12 cellular contexts compared by ENCODE assay signal in the genomic region with DNA sequence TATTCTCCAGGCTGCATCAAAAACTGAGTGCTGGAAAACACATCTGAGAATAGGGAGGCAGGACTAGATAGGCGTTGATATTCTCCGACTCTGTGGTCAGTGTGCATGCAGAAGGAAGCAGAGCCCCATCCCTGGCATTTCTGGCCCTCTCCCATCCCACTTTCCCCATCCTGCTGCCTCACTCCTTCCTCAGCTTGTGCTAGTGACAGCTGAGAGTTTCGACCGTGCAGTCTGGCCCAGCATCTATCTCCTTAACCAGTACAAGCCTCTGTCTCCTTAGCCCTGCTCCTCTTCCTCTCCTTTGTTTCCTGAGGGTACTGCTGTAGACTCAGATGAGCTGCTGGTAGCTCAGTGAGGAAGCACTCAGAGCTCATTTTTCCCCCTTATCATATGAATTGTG.
DNase-seq lines count a peak whose midpoint lies in the region; ATAC-seq and TF ChIP-seq lines count a peak whose summit lies in the region.
"Had no signal": no experiment of that assay in that cellular context is flagged by ENCODE, and none has a peak within 500 bp of the region (broad histone marks: within the 10 kb centered on the region; RNA-seq: fewer than 3 reads in every experiment).

No MANE protein-coding gene starts in this region.

- no peaks in the 10 kb centered on the region for H3K27me3 ChIP-seq in PC-3 (ENCODE audit: low read length)
- H3K27me3 ChIP-seq in endodermal cell (ENCODE audit: control insufficient read depth, insufficient read depth, low read length, poor library complexity, severe bottlenecking) = no peaks in the 10 kb centered on the region
- no peaks in the 10 kb centered on the region for H3K27me3 ChIP-seq in neural progenitor cell
- H3K27me3 ChIP-seq: BE2C had no signal

- H3K4me1 Mint-ChIP-seq in endodermal cell = no peaks in the 10 kb centered on the region
- peaks cover 37% of the 10 kb centered on the region for H3K4me1 Mint-ChIP-seq in neural progenitor cell
- H3K4me1 Mint-ChIP-seq: CD4-positive, alpha-beta memory T cell had no signal

- WGBS in endodermal cell (ENCODE audit: insufficient coverage in 1 of 2, insufficient read length in 1 of 2), 2 experiments = 88 to 92% methylated on average over 2 to 4 of the region's 4 CpGs

- H3K36me3 ChIP-seq in PC-3 (ENCODE audit: low read depth, low read length) (no peaks in the 10 kb centered on the region), endodermal cell (ENCODE audit: control insufficient read depth, insufficient read depth, low read length) (no peaks in the 10 kb centered on the region), neural progenitor cell (no peaks in the 10 kb centered on the region)
- H3K36me3 ChIP-seq: BE2C had no signal

- H3K9me3 ChIP-seq in PC-3 (ENCODE audit: low read length) = no peaks in the 10 kb centered on the region
- H3K9me3 ChIP-seq in endodermal cell (ENCODE audit: control insufficient read depth, low read length) = no peaks in the 10 kb centered on the region
- H3K9me3 ChIP-seq in neural progenitor cell (ENCODE audit: low read depth) = no peaks in the 10 kb centered on the region
- H3K9me3 ChIP-seq: A549, BE2C had no signal

- H3K27ac ChIP-seq in PC-3 (ENCODE audit: low read length) (no peak overlapping the region), endodermal cell (ENCODE audit: low read depth, low read length) (peak overlapping the region; percentile 68), neural progenitor cell (no peak overlapping the region)
- H3K27ac ChIP-seq: A549, C4-2B had no signal

- no peak overlapping the region for H3K4me3 ChIP-seq in PC-3 (ENCODE audit: low read length)
- no peak overlapping the region for H3K4me3 ChIP-seq in endodermal cell (ENCODE audit: low read length)
- no peak overlapping the region for H3K4me3 ChIP-seq in neural progenitor cell
- H3K4me3 ChIP-seq: A549 had no signal

- no peaks in the 10 kb centered on the region for H3F3A ChIP-seq in PC-3 (ENCODE audit: low read length, unreplicated experiment)
- peaks cover 4% of the 10 kb centered on the region for H3F3A ChIP-seq in neural progenitor cell (ENCODE audit: low read depth)

- BruUV-seq in PC-3 (replicated peaks; lab: Mats Ljungman, UMichigan) = no TSS peak

- H3K36me3 Mint-ChIP-seq in endodermal cell (ENCODE audit: low read depth) (no peaks in the 10 kb centered on the region), neural progenitor cell (no peaks in the 10 kb centered on the region)
- H3K36me3 Mint-ChIP-seq: CD4-positive, alpha-beta memory T cell had no signal

- POLR2A ChIA-PET in PC-3 (lab: Charles Lee; ENCODE audit: unreplicated experiment) = no interaction called here

- H3K79me2 ChIP-seq in PC-3 (ENCODE audit: low read length) = no peaks in the 10 kb centered on the region
- no peaks in the 10 kb centered on the region for H3K79me2 ChIP-seq in neural progenitor cell (ENCODE audit: low read depth)

- H3K27me3 Mint-ChIP-seq in endodermal cell (ENCODE audit: insufficient read depth) = no peaks in the 10 kb centered on the region
- peaks cover 3% of the 10 kb centered on the region for H3K27me3 Mint-ChIP-seq in neural progenitor cell (ENCODE audit: insufficient read depth, low read depth)

- ATAC-seq in PC-3 = peak; percentile 11; the same call in 1 of the 2 replicates
- no peak for ATAC-seq in HG03095 (IDR thresholded peaks at IDR 0.05; ENCODE audit: unreplicated experiment)
- no peak for ATAC-seq in HG02623 (IDR thresholded peaks at IDR 0.05; ENCODE audit: unreplicated experiment)
- ATAC-seq: A549, HCT116 had no signal

- intact Hi-C loops in PC-3 (cut with micrococcal nuclease) = no loop called here

- CTCF ChIA-PET in PC-3 (lab: Charles Lee) = no interaction called here

- no peaks in the 10 kb centered on the region for H3K9me3 Mint-ChIP-seq in endodermal cell
- no peaks in the 10 kb centered on the region for H3K9me3 Mint-ChIP-seq in neural progenitor cell
- H3K9me3 Mint-ChIP-seq: CD4-positive, alpha-beta memory T cell had no signal

- H3K4me1 ChIP-seq in PC-3 (ENCODE audit: insufficient read depth, low read length) = no peaks in the 10 kb centered on the region
- H3K4me1 ChIP-seq in endodermal cell (ENCODE audit: control insufficient read depth, insufficient read depth, low read length) = no peaks in the 10 kb centered on the region
- peaks cover 13% of the 10 kb centered on the region for H3K4me1 ChIP-seq in neural progenitor cell
- H3K4me1 ChIP-seq: A549, BE2C had no signal

- DNase-seq in PC-3 (no peak), endodermal cell (no peak), neural progenitor cell (ENCODE audit: low spot score) (no peak)
- DNase-seq in activated CD4-positive, alpha-beta T cell treated with anti-CD3 and anti-CD28 coated beads, Interleukin-2, amount 50 U/mL, for 48 hours = no peak
- DNase-seq: BE2C; CD4-positive, alpha-beta memory T cell; DMS79 had no signal

- H3K9ac ChIP-seq in PC-3 (ENCODE audit: low read length) = no peak overlapping the region
- H3K9ac ChIP-seq in endodermal cell (ENCODE audit: extremely low read depth, low read length, poor library complexity, severe bottlenecking) = no peak overlapping the region
- H3K9ac ChIP-seq in neural progenitor cell = no peak overlapping the region

- H3K4me2 ChIP-seq in PC-3 (ENCODE audit: low read length) (no peak overlapping the region), neural progenitor cell (peak overlapping the region; percentile 28)
- H3K4me2 ChIP-seq: A549 had no signal

- H3K4me3 Mint-ChIP-seq in endodermal cell (no peak overlapping the region), neural progenitor cell (no peak overlapping the region)
- H3K4me3 Mint-ChIP-seq: CD4-positive, alpha-beta memory T cell had no signal

- H4K20me1 ChIP-seq in PC-3 (ENCODE audit: low read length) (no peaks in the 10 kb centered on the region), neural progenitor cell (ENCODE audit: low read depth) (no peaks in the 10 kb centered on the region)

- no peak overlapping the region for H2AFZ ChIP-seq in PC-3 (ENCODE audit: low read length)
- H2AFZ ChIP-seq in neural progenitor cell (replicated peaks) = peak overlapping the region; percentile 74

- no peaks in the 10 kb centered on the region for H3K9me2 ChIP-seq in PC-3 (replicated peaks; ENCODE audit: low read length)

- TF ChIP-seq CTCF in PC-3 (conservative IDR thresholded peaks at IDR 0.05; ENCODE audit: low read depth, low read length) = no peak
- TF ChIP-seq CTCF in endodermal cell (conservative IDR thresholded peaks at IDR 0.05) = no peak
- no peak for TF ChIP-seq CTCF in neural progenitor cell (IDR thresholded peaks at IDR 0.05)

- no peak overlapping the region for H3K27ac Mint-ChIP-seq in endodermal cell
- peak overlapping the region; percentile 89 for H3K27ac Mint-ChIP-seq in neural progenitor cell
- H3K27ac Mint-ChIP-seq: CD4-positive, alpha-beta memory T cell had no signal
